8 cellular contexts compared by ENCODE assay signal in the genomic region with DNA sequence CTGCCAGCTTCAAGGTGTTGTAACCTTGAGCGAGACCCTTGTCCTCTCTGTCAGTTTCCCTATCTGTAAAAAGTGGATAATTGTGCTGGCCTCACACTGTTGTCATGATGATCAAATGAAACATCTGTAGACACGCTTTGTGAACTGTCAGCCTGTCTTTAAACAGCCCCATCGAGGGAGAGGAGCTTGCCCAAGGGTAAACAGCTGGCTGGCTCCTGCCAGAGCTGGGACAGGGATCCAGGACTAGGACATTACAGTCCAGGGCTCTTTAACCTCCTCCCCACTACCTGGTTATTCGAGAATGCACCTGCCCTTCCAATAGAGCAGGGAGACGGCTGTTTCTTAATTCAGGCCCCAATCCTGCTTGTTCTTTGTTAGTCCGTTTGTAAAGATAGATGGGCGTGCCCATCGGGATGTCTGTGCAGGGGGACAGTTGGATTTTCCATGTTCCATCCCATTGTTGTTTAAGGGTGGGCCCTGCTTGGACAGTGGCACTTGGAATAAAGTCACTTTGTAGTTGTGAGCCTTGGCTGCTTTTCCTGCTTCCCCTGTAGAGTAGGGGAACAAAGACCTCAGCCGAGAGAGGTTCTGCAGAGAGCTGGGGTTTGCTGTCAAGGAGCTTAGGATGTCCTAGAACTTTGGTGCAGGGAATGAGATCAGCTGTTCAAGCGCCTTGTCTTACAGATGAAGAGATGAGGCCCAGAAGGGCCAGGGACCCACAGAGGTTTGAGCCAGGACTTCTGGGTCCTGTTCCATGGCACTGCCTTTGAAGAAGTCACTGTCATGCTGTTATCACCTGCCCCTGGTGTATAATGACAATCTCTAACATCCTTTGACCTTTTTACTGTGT.
DNase-seq lines count a peak whose midpoint lies in the region; ATAC-seq and TF ChIP-seq lines count a peak whose summit lies in the region.

No MANE protein-coding gene starts in this region.

- TF ChIP-seq CTCF in OCI-LY3 (IDR thresholded peaks at IDR 0.05; ENCODE audit: low read depth, low read length), result no peak
- no peak for TF ChIP-seq CTCF in endothelial cell (IDR thresholded peaks at IDR 0.05; ENCODE audit: unreplicated experiment)
- TF ChIP-seq CTCF in osteocyte (IDR thresholded peaks at IDR 0.05), result no peak

- CTCF ChIA-PET in CD8-positive, alpha-beta memory T cell (lab: Charles Lee), result interaction anchor here (1.1 to 4.0 kb wide), 3 partner anchors 9 to 142 kb away, joined by 3 to 14 read pairs (median 5); partner anchors contain the start of gene RAB5IF

- POLR2A ChIA-PET in CD8-positive, alpha-beta memory T cell (lab: Charles Lee), result no interaction called here

- peaks cover 0 to 2% (median 0%) of the 10 kb centered on the region in 3 donors for H3K36me3 Mint-ChIP-seq in CD8-positive, alpha-beta memory T cell
- H3K36me3 Mint-ChIP-seq in endothelial cell (ENCODE audit: low read depth, unreplicated experiment) (peaks cover 21% of the 10 kb centered on the region), osteocyte (ENCODE audit: unreplicated experiment) (peaks cover 2% of the 10 kb centered on the region)

- peaks cover 0 to 4% of the 10 kb centered on the region in 2 donors for H3K27me3 Mint-ChIP-seq in CD8-positive, alpha-beta memory T cell
- H3K27me3 Mint-ChIP-seq in endothelial cell (ENCODE audit: unreplicated experiment) (peaks cover 17% of the 10 kb centered on the region), osteocyte (ENCODE audit: unreplicated experiment) (no peaks in the 10 kb centered on the region)

- H3K27me3 ChIP-seq in CD8-positive, alpha-beta memory T cell (ENCODE audit: insufficient read depth, low read length, poor library complexity, severe bottlenecking), result no peaks in the 10 kb centered on the region
- H3K27me3 ChIP-seq in OCI-LY3 (ENCODE audit: low read depth, low read length), result no peaks in the 10 kb centered on the region

- peaks cover 33% of the 10 kb centered on the region for H4K20me1 ChIP-seq in OCI-LY3 (ENCODE audit: insufficient read depth, low read length)

- peak overlapping the region; percentile 75; the same call in 1 of the 2 replicates for H3K9ac ChIP-seq in OCI-LY3 (ENCODE audit: low read length)

- no peaks in the 10 kb centered on the region for H3K9me3 ChIP-seq in CD8-positive, alpha-beta memory T cell (ENCODE audit: low read length)
- H3K9me3 ChIP-seq in OCI-LY3 (ENCODE audit: insufficient read depth, low read length), result no peaks in the 10 kb centered on the region

- H3K79me2 ChIP-seq in OCI-LY3 (ENCODE audit: low read length), result peaks cover 16% of the 10 kb centered on the region

- ATAC-seq in HG02623 (IDR thresholded peaks at IDR 0.05; ENCODE audit: unreplicated experiment), result no peak

- H3K4me3 ChIP-seq in CD8-positive, alpha-beta memory T cell (ENCODE audit: low read length), result peak overlapping the region; percentile 87
- peak overlapping the region; percentile 92 for H3K4me3 ChIP-seq in OCI-LY3 (ENCODE audit: low read length)

- peak overlapping the region; percentile 84 to 99 (median 94) for H3K27ac Mint-ChIP-seq in CD8-positive, alpha-beta memory T cell
- H3K27ac Mint-ChIP-seq in endothelial cell (ENCODE audit: unreplicated experiment) (peak overlapping the region; percentile 93), osteocyte (ENCODE audit: unreplicated experiment) (peak overlapping the region; percentile 96)

- no peak overlapping the region for H2AFZ ChIP-seq in OCI-LY3 (ENCODE audit: low read depth, low read length)

- DNase-seq in CD8-positive, alpha-beta memory T cell, result no peak
- DNase-seq in endothelial cell (ENCODE audit: low spot score) (no peak), osteocyte (ENCODE audit: extremely low spot score, unreplicated experiment) (no peak), HUDEP-2 (lab: John Stamatoyannopoulos, UW; ENCODE audit: unreplicated experiment in 76 of 76) (no peak), AG08395 (ENCODE audit: low spot score) (no peak), DMS79 (lab: John Stamatoyannopoulos, UW) (no peak)

- peaks cover 61 to 74% (median 71%) of the 10 kb centered on the region in 3 donors for H3K4me1 Mint-ChIP-seq in CD8-positive, alpha-beta memory T cell
- H3K4me1 Mint-ChIP-seq in endothelial cell (ENCODE audit: unreplicated experiment) (peaks cover 56% of the 10 kb centered on the region), osteocyte (ENCODE audit: unreplicated experiment) (peaks cover 62% of the 10 kb centered on the region)

- H3K27ac ChIP-seq in CD8-positive, alpha-beta memory T cell (ENCODE audit: low read depth, low read length), result no peak overlapping the region
- H3K27ac ChIP-seq in OCI-LY3 (ENCODE audit: low read length), result no peak overlapping the region

- peak overlapping the region; percentile 99 for H3K4me2 ChIP-seq in OCI-LY3 (ENCODE audit: low read length)

- H3K4me1 ChIP-seq in CD8-positive, alpha-beta memory T cell (ENCODE audit: insufficient read depth, low read length), result peaks cover 74% of the 10 kb centered on the region
- peaks cover 49% of the 10 kb centered on the region for H3K4me1 ChIP-seq in OCI-LY3 (ENCODE audit: low read length)

- H3K9me3 Mint-ChIP-seq in CD8-positive, alpha-beta memory T cell, result no peaks in the 10 kb centered on the region
- H3K9me3 Mint-ChIP-seq in endothelial cell (ENCODE audit: unreplicated experiment) (no peaks in the 10 kb centered on the region), osteocyte (ENCODE audit: unreplicated experiment) (no peaks in the 10 kb centered on the region)

- H3K36me3 ChIP-seq in CD8-positive, alpha-beta memory T cell (ENCODE audit: insufficient read depth, low read length), result no peaks in the 10 kb centered on the region
- H3K36me3 ChIP-seq in OCI-LY3 (replicated peaks; ENCODE audit: low read depth, low read length), result no peaks in the 10 kb centered on the region

- H3K4me3 Mint-ChIP-seq in CD8-positive, alpha-beta memory T cell, result peak overlapping the region; percentile 89 to 98 (median 93)
- H3K4me3 Mint-ChIP-seq in endothelial cell (ENCODE audit: unreplicated experiment), result peak overlapping the region; percentile 99
- peak overlapping the region; percentile 98 for H3K4me3 Mint-ChIP-seq in osteocyte (ENCODE audit: unreplicated experiment)
